ENCODE assay signal across 9 cellular contexts in the genomic region with DNA sequence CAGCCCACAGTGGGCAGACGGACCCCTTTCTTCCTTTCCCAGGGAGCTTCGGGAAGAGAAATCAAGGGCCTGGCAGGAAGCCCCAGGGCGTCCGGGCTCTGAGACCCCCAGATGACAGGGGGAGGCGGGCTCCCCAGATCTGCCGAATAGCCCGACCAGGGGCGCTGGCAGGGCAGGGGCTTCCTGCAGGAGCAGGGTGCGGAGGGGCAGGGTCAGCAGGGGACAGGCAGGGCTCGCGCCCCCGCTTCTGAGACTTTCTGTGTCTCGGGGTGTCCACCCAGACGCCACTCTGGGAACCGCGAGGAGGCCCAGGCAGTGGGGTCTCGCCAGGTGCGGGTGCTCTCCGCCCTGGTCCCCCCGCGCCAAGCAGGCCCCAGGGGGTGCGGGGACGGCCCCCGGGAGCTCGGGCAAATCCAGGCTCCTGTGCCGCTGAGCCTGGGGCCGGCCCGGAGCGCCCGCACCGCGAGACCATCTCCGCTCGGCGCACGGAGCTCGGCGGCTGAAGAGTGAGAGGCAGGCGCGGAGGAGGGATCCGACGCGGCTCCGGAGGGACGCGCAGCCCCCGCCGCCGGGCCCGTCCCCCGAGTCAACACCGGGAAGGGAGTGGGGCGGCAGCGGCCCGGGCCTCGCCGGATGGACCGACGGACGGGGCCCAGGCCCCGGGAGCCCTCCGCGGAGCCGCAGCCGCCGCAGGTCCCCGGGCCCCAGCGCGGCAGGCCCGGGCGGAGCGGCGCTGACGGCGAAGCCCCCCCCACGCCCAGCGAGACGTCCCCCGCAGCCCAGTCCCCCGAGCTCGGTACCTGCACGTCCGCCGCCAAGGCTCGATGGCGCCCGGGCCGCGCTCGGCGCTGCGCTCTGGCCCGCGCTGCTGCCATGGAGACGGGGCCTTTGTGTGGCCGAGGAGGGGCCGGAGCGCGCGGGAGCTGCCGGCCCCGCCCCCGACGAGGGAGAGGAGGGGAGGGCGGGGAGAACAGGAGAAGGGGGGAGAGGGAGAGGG. TPM values are rescaled to one million over a fixed set of nuclear protein-coding genes. Genes with fewer than 3 reads are reported as not detected.
A peak's percentile ranks its signal among the peaks of the same experiment; 100 is the strongest.
DNase-seq lines count a peak whose midpoint lies in the region; ATAC-seq and FAIRE-seq lines count a peak whose summit lies in the region.
"Had no signal": no experiment of that assay in that cellular context is flagged by ENCODE, and none has a peak within 500 bp of the region (broad histone marks: within the 10 kb centered on the region; RNA-seq: fewer than 3 reads in every experiment).

TSS of gene PLXNB2 (minus strand) at position 894 of the 997 bp plus-strand sequence. CDS start 17,062 bp downstream, outside the sequence.

- ATAC-seq in HG03280 (IDR thresholded peaks at IDR 0.05; ENCODE audit: unreplicated experiment) (peak; percentile 35), HG03342 (IDR thresholded peaks at IDR 0.05; ENCODE audit: unreplicated experiment) (no peak), GM18873 (IDR thresholded peaks at IDR 0.05; ENCODE audit: low FRiP score, unreplicated experiment) (no peak)
- ATAC-seq in activated T-helper 17 cell treated with anti-CD3 and anti-CD28 coated beads, Interleukin-2, amount 50 U/mL, for 72 hours (replicated peaks) = peak; percentile 68
- ATAC-seq in natural killer cell treated with Interleukin-12 subunit alpha and Interleukin-12 subunit beta and Interleukin-15 and Interleukin-18, amount 100 ng/mL, for 72 hours = peak; percentile 47 to 57

- H3K9ac ChIP-seq in ES-I3 (ENCODE audit: low read depth, low read length) = peak within 1 kb of the TSS; percentile 81

- H3K9me3 ChIP-seq in ES-I3 (ENCODE audit: control insufficient read depth, insufficient read depth, low read length) = no peaks in the 10 kb centered on the region
- H3K9me3 ChIP-seq: neutrophil had no signal

- DNase-seq in NCI-H82 (lab: John Stamatoyannopoulos, UW) = peak; percentile 82
- DNase-seq in frontal cortex (ENCODE audit: low spot score in 2 of 2) = peak; percentile 94 to 95
- no peak for DNase-seq in natural killer cell treated with Interleukin-12 subunit alpha and Interleukin-12 subunit beta and Interleukin-15 and Interleukin-18, amount 100 ng/mL, for 72 hours (ENCODE audit: low spot score)

- H3K9me3 Mint-ChIP-seq in activated T-helper 17 cell treated with anti-CD3 and anti-CD28 coated beads, Interleukin-2, amount 50 U/mL, for 72 hours = no peaks in the 10 kb centered on the region
- H3K9me3 Mint-ChIP-seq in natural killer cell treated with Interleukin-12 subunit alpha and Interleukin-12 subunit beta and Interleukin-15 and Interleukin-18, amount 100 ng/mL, for 72 hours = no peaks in the 10 kb centered on the region

- H3K27ac Mint-ChIP-seq in activated T-helper 17 cell treated with anti-CD3 and anti-CD28 coated beads, Interleukin-2, amount 50 U/mL, for 72 hours = no peak within 1 kb of the TSS
- no peak within 1 kb of the TSS for H3K27ac Mint-ChIP-seq in natural killer cell treated with Interleukin-12 subunit alpha and Interleukin-12 subunit beta and Interleukin-15 and Interleukin-18, amount 100 ng/mL, for 72 hours

- no peaks in the 10 kb centered on the region for H3K36me3 Mint-ChIP-seq in activated T-helper 17 cell treated with anti-CD3 and anti-CD28 coated beads, Interleukin-2, amount 50 U/mL, for 72 hours (ENCODE audit: low read depth)
- H3K36me3 Mint-ChIP-seq in natural killer cell treated with Interleukin-12 subunit alpha and Interleukin-12 subunit beta and Interleukin-15 and Interleukin-18, amount 100 ng/mL, for 72 hours = no peaks in the 10 kb centered on the region

- peak within 1 kb of the TSS; percentile 75 for H3K4me3 Mint-ChIP-seq in activated T-helper 17 cell treated with anti-CD3 and anti-CD28 coated beads, Interleukin-2, amount 50 U/mL, for 72 hours
- H3K4me3 Mint-ChIP-seq in natural killer cell treated with Interleukin-12 subunit alpha and Interleukin-12 subunit beta and Interleukin-15 and Interleukin-18, amount 100 ng/mL, for 72 hours = no peak within 1 kb of the TSS

- FAIRE-seq in frontal cortex (lab: Jason Lieb, UNC) = no peak

- no peaks in the 10 kb centered on the region; the same call in 1 of the 2 replicates for H3K36me3 ChIP-seq in ES-I3 (ENCODE audit: insufficient read depth, low read length)
- H3K36me3 ChIP-seq: neutrophil had no signal

- H3K4me1 Mint-ChIP-seq in activated T-helper 17 cell treated with anti-CD3 and anti-CD28 coated beads, Interleukin-2, amount 50 U/mL, for 72 hours = peaks cover 5% of the 10 kb centered on the region
- peaks cover 0 to 4% of the 10 kb centered on the region in 2 donors for H3K4me1 Mint-ChIP-seq in natural killer cell treated with Interleukin-12 subunit alpha and Interleukin-12 subunit beta and Interleukin-15 and Interleukin-18, amount 100 ng/mL, for 72 hours (ENCODE audit: low read depth in 2 of 2)

- peaks cover 6% of the 10 kb centered on the region for H3K27me3 Mint-ChIP-seq in activated T-helper 17 cell treated with anti-CD3 and anti-CD28 coated beads, Interleukin-2, amount 50 U/mL, for 72 hours
- peaks cover 0 to 11% of the 10 kb centered on the region in 2 donors for H3K27me3 Mint-ChIP-seq in natural killer cell treated with Interleukin-12 subunit alpha and Interleukin-12 subunit beta and Interleukin-15 and Interleukin-18, amount 100 ng/mL, for 72 hours

- H3K4me1 ChIP-seq in ES-I3 (ENCODE audit: insufficient read depth, low read length) = peaks cover 23% of the 10 kb centered on the region; the same call in 1 of the 2 replicates

RNA-seq across cellular contexts. Expression of gene PLXNB2, which starts in this region (rescaled TPM):
- total RNA-seq in activated T-helper 17 cell treated with anti-CD3 and anti-CD28 coated beads, Interleukin-2, amount 50 U/mL, for 72 hours = 10 to 100 TPM; 29.1 to 30.4 TPM
- total RNA-seq in frontal cortex = 44.4 TPM
- total RNA-seq in natural killer cell treated with Interleukin-12 subunit alpha and Interleukin-12 subunit beta and Interleukin-15 and Interleukin-18, amount 100 ng/mL, for 72 hours = 1 to 10 TPM; 4.4 to 5.5 TPM

Comparison
In these comparisons a context has a peak if more than half of its experiments do, and no peak if none do; other contexts are left out.
1. ATAC-seq: peak in HG03280 (single experiment), activated T-helper 17 cell treated with anti-CD3 and anti-CD28 coated beads, Interleukin-2, amount 50 U/mL, for 72 hours (single experiment) and natural killer cell treated with Interleukin-12 subunit alpha and Interleukin-12 subunit beta and Interleukin-15 and Interleukin-18, amount 100 ng/mL, for 72 hours (2 of 2); none in HG03342 (single experiment) and GM18873 (single experiment).